8 cellular contexts compared by ENCODE assay signal in genomic region chr14:59511916-59512530, GRCh38. TPM values are rescaled to one million over a fixed set of nuclear protein-coding genes. Genes with fewer than 3 reads are reported as not detected.
DNase-seq lines count a peak whose midpoint lies in the region; ATAC-seq, FAIRE-seq and TF ChIP-seq lines count a peak whose summit lies in the region.
"Had no signal": no experiment of that assay in that cellular context is flagged by ENCODE, and none has a peak within 500 bp of the region (broad histone marks: within the 10 kb centered on the region; RNA-seq: fewer than 3 reads in every experiment).

No MANE protein-coding gene starts in this region.

- H3K4me3 ChIP-seq in GM06990 (replicated peaks; ENCODE audit: low read depth, low read length) (no peak overlapping the region), mucosa of descending colon (no peak overlapping the region), MG63 (no peak overlapping the region)

- no peaks in the 10 kb centered on the region for H3K9me3 ChIP-seq in mucosa of descending colon
- no peaks in the 10 kb centered on the region for H3K9me3 ChIP-seq in MG63

- peaks cover 23% of the 10 kb centered on the region for H3K27me3 Mint-ChIP-seq in activated CD8-positive, alpha-beta T cell treated with anti-CD3 and anti-CD28 coated beads, Interleukin-2, amount 10 ng/mL, durations not matched to agents 7 days and 5 days (ENCODE audit: low read depth)

- no peak overlapping the region for H3K27ac Mint-ChIP-seq in activated CD8-positive, alpha-beta T cell treated with anti-CD3 and anti-CD28 coated beads, Interleukin-2, amount 10 ng/mL, durations not matched to agents 7 days and 5 days
- H3K27ac Mint-ChIP-seq: stimulated activated naive CD8-positive, alpha-beta T cell treated with anti-CD3 and anti-CD28 coated beads, Interleukin-15, Interleukin-2, amounts not matched to agents 100 ng/mL and 50 ng/mL, for 24 hours had no signal

- H3K36me3 Mint-ChIP-seq in activated CD8-positive, alpha-beta T cell treated with anti-CD3 and anti-CD28 coated beads, Interleukin-2, amount 10 ng/mL, durations not matched to agents 7 days and 5 days (ENCODE audit: low read depth), result peaks cover 2% of the 10 kb centered on the region

- DNase-seq in GM06990 (ENCODE audit: extremely low read depth, insufficient read length) (no peak), HTR-8/SVneo (ENCODE audit: insufficient read length, low spot score) (peak; percentile 61), mucosa of descending colon (peak in 1 of 3 donors; percentile 21), MG63 (no peak), RCC 7860 (ENCODE audit: low spot score) (no peak)
- peak; percentile 24 for DNase-seq in activated CD8-positive, alpha-beta T cell treated with anti-CD3 and anti-CD28 coated beads, Interleukin-2, amount 10 ng/mL, durations not matched to agents 7 days and 5 days

- TF ChIP-seq CTCF in GM06990 (IDR thresholded peaks at IDR 0.05; ENCODE audit: insufficient read depth, low read length, poor library complexity, severe bottlenecking) (peak; percentile 65), mucosa of descending colon (IDR thresholded peaks at IDR 0.05) (no peak)

- intact Hi-C loops in mucosa of descending colon (cut with DNase I, micrococcal nuclease), result no loop called here

- H3K4me1 Mint-ChIP-seq in activated CD8-positive, alpha-beta T cell treated with anti-CD3 and anti-CD28 coated beads, Interleukin-2, amount 10 ng/mL, durations not matched to agents 7 days and 5 days (ENCODE audit: low read depth), result no peaks in the 10 kb centered on the region

- POLR2A ChIA-PET in activated CD8-positive, alpha-beta T cell treated with anti-CD3 and anti-CD28 coated beads, Interleukin-2, amount 10 ng/mL, durations not matched to agents 7 days and 5 days (lab: Charles Lee), result no interaction called here

- no peaks in the 10 kb centered on the region for H3K9me3 Mint-ChIP-seq in activated CD8-positive, alpha-beta T cell treated with anti-CD3 and anti-CD28 coated beads, Interleukin-2, amount 10 ng/mL, durations not matched to agents 7 days and 5 days (ENCODE audit: insufficient read depth)
- H3K9me3 Mint-ChIP-seq: stimulated activated naive CD8-positive, alpha-beta T cell treated with anti-CD3 and anti-CD28 coated beads, Interleukin-15, Interleukin-2, amounts not matched to agents 100 ng/mL and 50 ng/mL, for 24 hours had no signal

- no peaks in the 10 kb centered on the region for H3K36me3 ChIP-seq in GM06990 (ENCODE audit: control insufficient read depth, insufficient read depth, low read length)
- no peaks in the 10 kb centered on the region for H3K36me3 ChIP-seq in mucosa of descending colon (ENCODE audit: low read depth)
- H3K36me3 ChIP-seq in MG63, result no peaks in the 10 kb centered on the region

- ATAC-seq in activated CD8-positive, alpha-beta T cell treated with anti-CD3 and anti-CD28 coated beads, Interleukin-2, amount 10 ng/mL, durations not matched to agents 7 days and 5 days, result no peak
- ATAC-seq in mucosa of descending colon (peak; percentile 47), GM18519 (IDR thresholded peaks at IDR 0.05; ENCODE audit: low FRiP score, unreplicated experiment) (no peak)

- peaks cover 8% of the 10 kb centered on the region for H3K4me1 ChIP-seq in mucosa of descending colon (ENCODE audit: low read depth)

- CTCF ChIA-PET in activated CD8-positive, alpha-beta T cell treated with anti-CD3 and anti-CD28 coated beads, Interleukin-2, amount 10 ng/mL, durations not matched to agents 7 days and 5 days (lab: Charles Lee), result interaction anchor here (1.0 to 2.3 kb wide), 4 partner anchors 65 to 672 kb away, joined by 3 to 8 read pairs (median 3); partner anchors contain the start of gene CCDC175

- peak; percentile 95 for FAIRE-seq in HTR-8/SVneo (lab: Jason Lieb, UNC)
- FAIRE-seq in RCC 7860 (lab: Jason Lieb, UNC), result no peak

- H3K4me3 Mint-ChIP-seq in activated CD8-positive, alpha-beta T cell treated with anti-CD3 and anti-CD28 coated beads, Interleukin-2, amount 10 ng/mL, durations not matched to agents 7 days and 5 days, result no peak overlapping the region
- H3K4me3 Mint-ChIP-seq: stimulated activated naive CD8-positive, alpha-beta T cell treated with anti-CD3 and anti-CD28 coated beads, Interleukin-15, Interleukin-2, amounts not matched to agents 100 ng/mL and 50 ng/mL, for 24 hours had no signal

- H3K27me3 ChIP-seq in GM06990 (replicated peaks; ENCODE audit: control insufficient read depth, insufficient read depth, low read length) (no peaks in the 10 kb centered on the region), MG63 (no peaks in the 10 kb centered on the region)

RNA-seq across cellular contexts. Expression of gene JKAMP, which starts 27.7 kb away (rescaled TPM):
- 10 to 100 TPM; 24.4 to 28.6 TPM for total RNA-seq in activated CD8-positive, alpha-beta T cell treated with anti-CD3 and anti-CD28 coated beads, Interleukin-2, amount 10 ng/mL, durations not matched to agents 7 days and 5 days
- 10 to 100 TPM; 32.9 to 39.2 (median 37.4) TPM for total RNA-seq in mucosa of descending colon
- 47.3 and 49.5 TPM in 2 replicates for total RNA-seq in MG63 (2014; rRNA removed; shearing (Covaris generic); ENCODE audit: low replicate concordance)

RNA-seq across cellular contexts. Expression of gene L3HYPDH, which starts 27.8 kb away (rescaled TPM):
- total RNA-seq in activated CD8-positive, alpha-beta T cell treated with anti-CD3 and anti-CD28 coated beads, Interleukin-2, amount 10 ng/mL, durations not matched to agents 7 days and 5 days, result 10 to 100 TPM; 17.6 to 17.7 TPM
- 10 to 100 TPM; 12.8 to 19.2 (median 16.1) TPM for total RNA-seq in mucosa of descending colon
- total RNA-seq in MG63 (2014; rRNA removed; shearing (Covaris generic); ENCODE audit: low replicate concordance), result 22.3 and 57.5 TPM in 2 replicates

RNA-seq across cellular contexts. Expression of gene GPR135, which starts 46.8 kb away (rescaled TPM):
- 1 to 10 TPM; 1.5 to 1.8 TPM for total RNA-seq in activated CD8-positive, alpha-beta T cell treated with anti-CD3 and anti-CD28 coated beads, Interleukin-2, amount 10 ng/mL, durations not matched to agents 7 days and 5 days
- 1 to 10 TPM; 1.7 to 4.9 (median 2.8) TPM for total RNA-seq in mucosa of descending colon
- total RNA-seq in MG63 (2014; rRNA removed; shearing (Covaris generic); ENCODE audit: low replicate concordance), result 0.15 and 0.66 TPM in 2 replicates

Comparison
In these comparisons a context has a peak if more than half of its experiments do, and no peak if none do; other contexts are left out.
1. DNase-seq: peak in HTR-8/SVneo (single experiment) and activated CD8-positive, alpha-beta T cell treated with anti-CD3 and anti-CD28 coated beads, Interleukin-2, amount 10 ng/mL, durations not matched to agents 7 days and 5 days (single experiment); none in GM06990 (single experiment), MG63 (single experiment) and RCC 7860 (single experiment).